Comparison of ENCODE assay signal across 1 cellular context in the genomic region with DNA sequence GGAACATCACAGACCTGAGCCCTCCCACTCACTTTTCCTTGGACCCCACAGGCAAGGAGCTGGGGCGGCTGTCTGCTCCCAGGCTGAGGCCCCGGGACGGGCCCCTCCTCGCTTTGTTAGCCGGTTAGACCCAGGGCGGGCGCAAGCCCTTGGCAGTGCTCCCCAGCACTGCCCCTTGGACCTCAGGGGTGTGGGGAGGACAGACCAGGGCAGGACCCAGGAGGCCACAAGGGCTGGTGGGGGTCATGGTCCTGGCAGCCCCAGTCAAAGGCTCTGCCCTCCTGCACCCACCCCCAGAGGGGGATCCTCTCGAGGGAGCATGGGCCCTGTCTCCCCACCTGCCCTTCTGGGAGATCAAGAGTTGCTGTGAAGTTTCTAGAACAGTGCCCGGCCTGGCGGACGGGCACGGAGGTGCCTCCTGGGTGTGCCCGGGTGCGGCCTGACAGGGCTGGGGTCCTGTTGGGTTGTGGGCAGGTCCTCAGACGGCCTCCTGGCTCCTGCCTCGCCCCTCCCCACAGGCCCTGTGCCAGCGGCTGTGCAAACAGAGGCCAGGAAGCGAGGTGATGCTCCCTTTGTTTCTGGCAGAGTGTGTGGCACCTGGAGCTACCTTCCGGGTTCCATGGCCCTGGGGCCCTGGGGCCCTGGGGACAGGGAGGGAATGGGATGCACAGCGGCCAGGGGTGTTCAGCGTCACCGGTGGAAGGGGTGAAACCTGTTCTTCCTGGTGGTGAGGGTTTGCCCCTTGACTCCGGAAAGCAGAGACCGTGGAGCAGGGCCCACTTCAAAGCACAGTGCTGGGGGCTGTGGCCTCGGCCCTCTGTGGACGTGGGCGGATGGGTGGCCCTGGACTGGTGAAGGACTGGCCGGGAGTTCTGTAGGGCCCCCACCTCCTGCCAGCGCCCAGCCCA.
A peak's percentile ranks its signal among the peaks of the same experiment; 100 is the strongest.
TF ChIP-seq lines count a peak whose summit lies in the region.

No MANE protein-coding gene starts in this region.

TF ChIP-seq in HepG2, 621 proteins besides CTCF, POLR2A, EP300 and RAD21 (continued from another document and continues in another):
- TF ChIP-seq, protein P1, sequence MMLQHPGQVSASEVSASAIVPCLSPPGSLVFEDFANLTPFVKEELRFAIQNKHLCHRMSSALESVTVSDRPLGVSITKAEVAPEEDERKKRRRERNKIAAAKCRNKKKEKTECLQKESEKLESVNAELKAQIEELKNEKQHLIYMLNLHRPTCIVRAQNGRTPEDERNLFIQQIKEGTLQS (CRISPR knock-in tag; IDR thresholded peaks at IDR 0.05), result no peak
- TF ChIP-seq, protein P2, sequence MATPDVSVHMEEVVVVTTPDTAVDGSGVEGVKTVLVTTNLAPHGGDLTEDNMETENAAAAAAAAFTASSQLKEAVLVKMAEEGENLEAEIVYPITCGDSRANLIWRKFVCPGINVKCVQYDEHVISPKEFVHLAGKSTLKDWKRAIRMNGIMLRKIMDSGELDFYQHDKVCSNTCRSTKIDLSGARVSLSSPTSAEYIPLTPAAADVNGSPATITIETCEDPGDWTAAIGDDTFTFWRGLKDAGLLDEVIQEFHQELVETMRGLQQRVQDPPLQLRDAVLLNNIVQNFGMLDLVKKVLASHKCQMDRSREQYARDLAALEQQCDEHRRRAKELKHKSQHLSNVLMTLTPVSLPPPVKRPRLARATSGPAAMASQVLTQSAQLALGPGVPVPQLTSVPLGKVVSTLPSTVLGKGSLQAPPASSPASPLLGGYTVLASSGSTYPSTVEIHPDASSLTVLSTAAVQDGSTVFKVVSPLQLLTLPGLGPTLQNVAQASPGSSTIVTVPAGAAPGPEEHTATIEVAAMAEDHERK (CRISPR knock-in tag; IDR thresholded peaks at IDR 0.05; ENCODE audit: low read depth), result no peak
- no peak; the same call in 1 of the 2 replicates for TF ChIP-seq YEATS4 (CRISPR knock-in tag; IDR thresholded peaks at IDR 0.05; ENCODE audit: borderline replicate concordance)
- no peak for TF ChIP-seq HMGA1 (CRISPR knock-in tag; conservative IDR thresholded peaks at IDR 0.05)
- TF ChIP-seq ZNF333 (CRISPR knock-in tag; IDR thresholded peaks at IDR 0.05; ENCODE audit: borderline replicate concordance), result no peak; the same call in 1 of the 2 replicates
- 0 out of 2 replicates have a peak, but pooled peaks have one; percentile 11 for TF ChIP-seq ZSCAN12 (CRISPR knock-in tag; IDR thresholded peaks at IDR 0.05)
- no peak; the same call in 1 of the 2 replicates for TF ChIP-seq ETV6 (CRISPR knock-in tag; conservative IDR thresholded peaks at IDR 0.05)
- TF ChIP-seq, protein P3, sequence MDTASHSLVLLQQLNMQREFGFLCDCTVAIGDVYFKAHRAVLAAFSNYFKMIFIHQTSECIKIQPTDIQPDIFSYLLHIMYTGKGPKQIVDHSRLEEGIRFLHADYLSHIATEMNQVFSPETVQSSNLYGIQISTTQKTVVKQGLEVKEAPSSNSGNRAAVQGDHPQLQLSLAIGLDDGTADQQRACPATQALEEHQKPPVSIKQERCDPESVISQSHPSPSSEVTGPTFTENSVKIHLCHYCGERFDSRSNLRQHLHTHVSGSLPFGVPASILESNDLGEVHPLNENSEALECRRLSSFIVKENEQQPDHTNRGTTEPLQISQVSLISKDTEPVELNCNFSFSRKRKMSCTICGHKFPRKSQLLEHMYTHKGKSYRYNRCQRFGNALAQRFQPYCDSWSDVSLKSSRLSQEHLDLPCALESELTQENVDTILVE (CRISPR knock-in tag; IDR thresholded peaks at IDR 0.05), result no peak
- no peak for TF ChIP-seq ZNF572 (CRISPR knock-in tag; IDR thresholded peaks at IDR 0.05)
- TF ChIP-seq, protein P4, sequence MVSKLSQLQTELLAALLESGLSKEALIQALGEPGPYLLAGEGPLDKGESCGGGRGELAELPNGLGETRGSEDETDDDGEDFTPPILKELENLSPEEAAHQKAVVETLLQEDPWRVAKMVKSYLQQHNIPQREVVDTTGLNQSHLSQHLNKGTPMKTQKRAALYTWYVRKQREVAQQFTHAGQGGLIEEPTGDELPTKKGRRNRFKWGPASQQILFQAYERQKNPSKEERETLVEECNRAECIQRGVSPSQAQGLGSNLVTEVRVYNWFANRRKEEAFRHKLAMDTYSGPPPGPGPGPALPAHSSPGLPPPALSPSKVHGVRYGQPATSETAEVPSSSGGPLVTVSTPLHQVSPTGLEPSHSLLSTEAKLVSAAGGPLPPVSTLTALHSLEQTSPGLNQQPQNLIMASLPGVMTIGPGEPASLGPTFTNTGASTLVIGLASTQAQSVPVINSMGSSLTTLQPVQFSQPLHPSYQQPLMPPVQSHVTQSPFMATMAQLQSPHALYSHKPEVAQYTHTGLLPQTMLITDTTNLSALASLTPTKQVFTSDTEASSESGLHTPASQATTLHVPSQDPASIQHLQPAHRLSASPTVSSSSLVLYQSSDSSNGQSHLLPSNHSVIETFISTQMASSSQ (IDR thresholded peaks at IDR 0.05; ENCODE audit: low read depth), result no peak
- TF ChIP-seq, protein P4 (CRISPR knock-in tag; IDR thresholded peaks at IDR 0.05; ENCODE audit: borderline replicate concordance), result no peak
- peak; percentile 73 for TF ChIP-seq TAF1 (CRISPR knock-in tag; IDR thresholded peaks at IDR 0.05)
- TF ChIP-seq DPF2 (CRISPR knock-in tag; IDR thresholded peaks at IDR 0.05; ENCODE audit: borderline replicate concordance, low read depth), result no peak
- TF ChIP-seq RARA (CRISPR knock-in tag; IDR thresholded peaks at IDR 0.05), result peak; percentile 43; the same call in 1 of the 2 replicates
- peak; percentile 91 for TF ChIP-seq ELF1 (CRISPR knock-in tag; IDR thresholded peaks at IDR 0.05)
- TF ChIP-seq, protein P5, sequence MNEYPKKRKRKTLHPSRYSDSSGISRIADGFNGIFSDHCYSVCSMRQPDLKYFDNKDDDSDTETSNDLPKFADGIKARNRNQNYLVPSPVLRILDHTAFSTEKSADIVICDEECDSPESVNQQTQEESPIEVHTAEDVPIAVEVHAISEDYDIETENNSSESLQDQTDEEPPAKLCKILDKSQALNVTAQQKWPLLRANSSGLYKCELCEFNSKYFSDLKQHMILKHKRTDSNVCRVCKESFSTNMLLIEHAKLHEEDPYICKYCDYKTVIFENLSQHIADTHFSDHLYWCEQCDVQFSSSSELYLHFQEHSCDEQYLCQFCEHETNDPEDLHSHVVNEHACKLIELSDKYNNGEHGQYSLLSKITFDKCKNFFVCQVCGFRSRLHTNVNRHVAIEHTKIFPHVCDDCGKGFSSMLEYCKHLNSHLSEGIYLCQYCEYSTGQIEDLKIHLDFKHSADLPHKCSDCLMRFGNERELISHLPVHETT (CRISPR knock-in tag; conservative IDR thresholded peaks at IDR 0.05), result peak; percentile 72; the same call in 1 of the 2 replicates
- TF ChIP-seq, protein P6, sequence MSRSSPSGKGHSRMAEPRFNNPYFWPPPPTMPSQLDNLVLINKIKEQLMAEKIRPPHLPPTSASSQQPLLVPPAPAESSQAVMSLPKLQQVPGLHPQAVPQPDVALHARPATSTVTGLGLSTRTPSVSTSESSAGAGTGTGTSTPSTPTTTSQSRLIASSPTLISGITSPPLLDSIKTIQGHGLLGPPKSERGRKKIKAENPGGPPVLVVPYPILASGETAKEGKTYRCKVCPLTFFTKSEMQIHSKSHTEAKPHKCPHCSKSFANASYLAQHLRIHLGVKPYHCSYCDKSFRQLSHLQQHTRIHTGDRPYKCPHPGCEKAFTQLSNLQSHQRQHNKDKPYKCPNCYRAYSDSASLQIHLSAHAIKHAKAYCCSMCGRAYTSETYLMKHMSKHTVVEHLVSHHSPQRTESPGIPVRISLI (CRISPR knock-in tag; IDR thresholded peaks at IDR 0.05; ENCODE audit: borderline replicate concordance), result no peak
- TF ChIP-seq, protein P7, sequence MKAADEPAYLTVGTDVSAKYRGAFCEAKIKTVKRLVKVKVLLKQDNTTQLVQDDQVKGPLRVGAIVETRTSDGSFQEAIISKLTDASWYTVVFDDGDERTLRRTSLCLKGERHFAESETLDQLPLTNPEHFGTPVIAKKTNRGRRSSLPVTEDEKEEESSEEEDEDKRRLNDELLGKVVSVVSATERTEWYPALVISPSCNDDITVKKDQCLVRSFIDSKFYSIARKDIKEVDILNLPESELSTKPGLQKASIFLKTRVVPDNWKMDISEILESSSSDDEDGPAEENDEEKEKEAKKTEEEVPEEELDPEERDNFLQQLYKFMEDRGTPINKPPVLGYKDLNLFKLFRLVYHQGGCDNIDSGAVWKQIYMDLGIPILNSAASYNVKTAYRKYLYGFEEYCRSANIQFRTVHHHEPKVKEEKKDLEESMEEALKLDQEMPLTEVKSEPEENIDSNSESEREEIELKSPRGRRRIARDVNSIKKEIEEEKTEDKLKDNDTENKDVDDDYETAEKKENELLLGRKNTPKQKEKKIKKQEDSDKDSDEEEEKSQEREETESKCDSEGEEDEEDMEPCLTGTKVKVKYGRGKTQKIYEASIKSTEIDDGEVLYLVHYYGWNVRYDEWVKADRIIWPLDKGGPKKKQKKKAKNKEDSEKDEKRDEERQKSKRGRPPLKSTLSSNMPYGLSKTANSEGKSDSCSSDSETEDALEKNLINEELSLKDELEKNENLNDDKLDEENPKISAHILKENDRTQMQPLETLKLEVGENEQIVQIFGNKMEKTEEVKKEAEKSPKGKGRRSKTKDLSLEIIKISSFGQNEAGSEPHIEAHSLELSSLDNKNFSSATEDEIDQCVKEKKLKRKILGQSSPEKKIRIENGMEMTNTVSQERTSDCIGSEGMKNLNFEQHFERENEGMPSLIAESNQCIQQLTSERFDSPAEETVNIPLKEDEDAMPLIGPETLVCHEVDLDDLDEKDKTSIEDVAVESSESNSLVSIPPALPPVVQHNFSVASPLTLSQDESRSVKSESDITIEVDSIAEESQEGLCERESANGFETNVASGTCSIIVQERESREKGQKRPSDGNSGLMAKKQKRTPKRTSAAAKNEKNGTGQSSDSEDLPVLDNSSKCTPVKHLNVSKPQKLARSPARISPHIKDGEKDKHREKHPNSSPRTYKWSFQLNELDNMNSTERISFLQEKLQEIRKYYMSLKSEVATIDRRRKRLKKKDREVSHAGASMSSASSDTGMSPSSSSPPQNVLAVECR (CRISPR knock-in tag; IDR thresholded peaks at IDR 0.05; ENCODE audit: borderline replicate concordance), result peak; percentile 23; the same call in 1 of the 2 replicates
- peak; percentile 33 for TF ChIP-seq TEAD3 (CRISPR knock-in tag; optimal IDR thresholded peaks at IDR 0.05; ENCODE audit: borderline replicate concordance)
- TF ChIP-seq, protein P8, sequence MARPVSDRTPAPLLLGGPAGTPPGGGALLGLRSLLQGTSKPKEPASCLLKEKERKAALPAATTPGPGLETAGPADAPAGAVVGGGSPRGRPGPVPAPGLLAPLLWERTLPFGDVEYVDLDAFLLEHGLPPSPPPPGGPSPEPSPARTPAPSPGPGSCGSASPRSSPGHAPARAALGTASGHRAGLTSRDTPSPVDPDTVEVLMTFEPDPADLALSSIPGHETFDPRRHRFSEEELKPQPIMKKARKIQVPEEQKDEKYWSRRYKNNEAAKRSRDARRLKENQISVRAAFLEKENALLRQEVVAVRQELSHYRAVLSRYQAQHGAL (CRISPR knock-in tag; IDR thresholded peaks at IDR 0.05; ENCODE audit: not compliant biosample characterization), result no peak
- peak; percentile 63 for TF ChIP-seq ZBTB7A (CRISPR knock-in tag; IDR thresholded peaks at IDR 0.05)
- peak; percentile 22; the same call in 1 of the 2 replicates for TF ChIP-seq FIP1L1 (IDR thresholded peaks at IDR 0.05; ENCODE audit: borderline replicate concordance, insufficient read depth, low read depth, low read length)
- TF ChIP-seq ZNF382 (CRISPR knock-in tag; IDR thresholded peaks at IDR 0.05; ENCODE audit: borderline replicate concordance), result no peak
- TF ChIP-seq ZNF30 (CRISPR knock-in tag; IDR thresholded peaks at IDR 0.05), result no peak
- peak; percentile 78 for TF ChIP-seq SOX5 (CRISPR knock-in tag; IDR thresholded peaks at IDR 0.05; ENCODE audit: borderline replicate concordance)
- no peak for TF ChIP-seq ZNF841 (CRISPR knock-in tag; IDR thresholded peaks at IDR 0.05; ENCODE audit: borderline replicate concordance)
- no peak for TF ChIP-seq NPAS2 (CRISPR knock-in tag; IDR thresholded peaks at IDR 0.05; ENCODE audit: borderline replicate concordance)
- TF ChIP-seq SMARCC2 (IDR thresholded peaks at IDR 0.05), result no peak
- TF ChIP-seq TSC22D2 (CRISPR knock-in tag; IDR thresholded peaks at IDR 0.05; ENCODE audit: borderline replicate concordance), result no peak; the same call in 1 of the 2 replicates
- no peak for TF ChIP-seq MBD4 (IDR thresholded peaks at IDR 0.05; ENCODE audit: borderline replicate concordance, low read length)
- TF ChIP-seq PAWR (CRISPR knock-in tag; IDR thresholded peaks at IDR 0.05; ENCODE audit: borderline replicate concordance), result 0 out of 2 replicates have a peak, but pooled peaks have one; percentile 4
- no peak for TF ChIP-seq ZNF230 (CRISPR knock-in tag; IDR thresholded peaks at IDR 0.05)
- TF ChIP-seq, protein P9, sequence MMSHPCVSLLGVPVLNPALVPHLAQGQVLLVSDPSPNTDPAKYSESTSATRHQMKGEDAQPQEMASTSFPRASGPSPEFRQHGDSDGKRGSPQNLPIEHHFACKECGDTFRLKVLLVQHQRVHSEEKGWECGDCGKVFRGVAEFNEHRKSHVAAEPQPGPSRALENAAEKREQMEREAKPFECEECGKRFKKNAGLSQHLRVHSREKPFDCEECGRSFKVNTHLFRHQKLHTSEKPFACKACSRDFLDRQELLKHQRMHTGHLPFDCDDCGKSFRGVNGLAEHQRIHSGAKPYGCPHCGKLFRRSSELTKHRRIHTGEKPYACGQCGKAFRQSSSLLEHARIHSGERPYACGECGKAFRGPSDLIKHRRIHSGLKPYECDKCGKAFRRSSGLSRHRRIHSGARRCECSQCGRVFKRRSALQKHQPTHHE (CRISPR knock-in tag; IDR thresholded peaks at IDR 0.05; ENCODE audit: borderline replicate concordance), result no peak
